In the genomic region with DNA sequence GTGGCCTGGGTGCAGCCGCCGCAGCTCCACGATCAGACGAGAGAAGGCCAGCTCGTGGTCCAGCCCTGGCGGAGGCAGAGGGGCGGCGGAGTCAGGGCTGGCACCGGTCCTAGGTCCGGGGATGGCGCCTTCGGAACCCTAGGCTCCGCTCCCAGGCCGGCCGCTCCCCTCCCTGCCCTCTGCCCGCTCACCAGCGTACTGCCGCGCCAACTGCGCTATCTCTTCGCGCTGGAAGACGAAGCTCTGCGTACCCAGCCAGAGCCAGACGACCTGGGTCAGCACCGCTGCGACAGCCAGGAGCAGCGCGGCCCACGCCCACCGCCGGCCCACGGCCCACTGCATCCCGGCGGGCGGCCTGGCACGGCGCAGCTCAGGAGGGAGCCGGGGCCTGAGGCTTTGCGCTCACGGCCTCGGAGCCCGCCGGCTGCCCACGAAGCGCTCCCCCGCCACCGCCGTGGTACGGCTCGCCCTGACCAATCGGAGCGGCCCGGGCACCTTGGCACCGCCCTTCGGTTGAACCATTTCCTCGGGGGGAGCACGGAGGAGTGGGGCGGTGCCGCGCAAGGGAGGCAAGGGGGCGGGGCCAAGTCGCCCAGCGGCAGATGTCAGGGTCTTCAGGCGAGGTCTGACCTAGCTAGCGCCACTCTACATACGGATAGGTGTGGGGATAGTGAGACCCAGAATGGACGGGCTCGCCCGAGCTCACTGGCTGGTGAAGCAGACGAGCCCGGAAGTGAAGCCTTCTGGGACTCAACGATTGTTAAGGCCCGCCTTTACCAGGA, we compare ENCODE assay signal across 1 cellular context.
A peak's percentile ranks its signal among the peaks of the same experiment; 100 is the strongest.
TF ChIP-seq lines count a peak whose summit lies in the region.

A gene (minus strand): TSS at position 432 of the 782 bp plus-strand sequence. CDS start 90 bp downstream, at position 342.

TF ChIP-seq in HepG2, 621 proteins besides CTCF, POLR2A, EP300 and RAD21 (continued from another document and continues in another):
- TF ChIP-seq, protein P1, sequence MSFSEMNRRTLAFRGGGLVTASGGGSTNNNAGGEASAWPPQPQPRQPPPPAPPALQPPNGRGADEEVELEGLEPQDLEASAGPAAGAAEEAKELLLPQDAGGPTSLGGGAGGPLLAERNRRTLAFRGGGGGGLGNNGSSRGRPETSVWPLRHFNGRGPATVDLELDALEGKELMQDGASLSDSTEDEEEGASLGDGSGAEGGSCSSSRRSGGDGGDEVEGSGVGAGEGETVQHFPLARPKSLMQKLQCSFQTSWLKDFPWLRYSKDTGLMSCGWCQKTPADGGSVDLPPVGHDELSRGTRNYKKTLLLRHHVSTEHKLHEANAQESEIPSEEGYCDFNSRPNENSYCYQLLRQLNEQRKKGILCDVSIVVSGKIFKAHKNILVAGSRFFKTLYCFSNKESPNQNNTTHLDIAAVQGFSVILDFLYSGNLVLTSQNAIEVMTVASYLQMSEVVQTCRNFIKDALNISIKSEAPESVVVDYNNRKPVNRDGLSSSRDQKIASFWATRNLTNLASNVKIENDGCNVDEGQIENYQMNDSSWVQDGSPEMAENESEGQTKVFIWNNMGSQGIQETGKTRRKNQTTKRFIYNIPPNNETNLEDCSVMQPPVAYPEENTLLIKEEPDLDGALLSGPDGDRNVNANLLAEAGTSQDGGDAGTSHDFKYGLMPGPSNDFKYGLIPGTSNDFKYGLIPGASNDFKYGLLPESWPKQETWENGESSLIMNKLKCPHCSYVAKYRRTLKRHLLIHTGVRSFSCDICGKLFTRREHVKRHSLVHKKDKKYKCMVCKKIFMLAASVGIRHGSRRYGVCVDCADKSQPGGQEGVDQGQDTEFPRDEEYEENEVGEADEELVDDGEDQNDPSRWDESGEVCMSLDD (CRISPR knock-in tag; IDR thresholded peaks at IDR 0.05; ENCODE audit: borderline replicate concordance) = peak; percentile 16; the same call in 1 of the 2 replicates
- TF ChIP-seq ZNF235 (CRISPR knock-in tag; IDR thresholded peaks at IDR 0.05; ENCODE audit: borderline replicate concordance) (0 out of 2 replicates have a peak, but pooled peaks have one; percentile 31), ZNF205 (CRISPR knock-in tag; IDR thresholded peaks at IDR 0.05) (peak; percentile 71), FOXA3 (CRISPR knock-in tag; IDR thresholded peaks at IDR 0.05) (no peak), SALL2 (CRISPR knock-in tag; IDR thresholded peaks at IDR 0.05) (peak; percentile 81; the same call in 1 of the 2 replicates), ZFP36L1 (CRISPR knock-in tag; IDR thresholded peaks at IDR 0.05) (peak; percentile 55; the same call in 1 of the 2 replicates), ARNT2 (CRISPR knock-in tag; IDR thresholded peaks at IDR 0.05; ENCODE audit: low read depth) (peak; percentile 84), BCL6 (CRISPR knock-in tag; IDR thresholded peaks at IDR 0.05) (peak; percentile 87), GATA4 (IDR thresholded peaks at IDR 0.05; ENCODE audit: borderline replicate concordance, low read depth) (no peak; the same call in 1 of the 2 replicates), ZNF709 (CRISPR knock-in tag; IDR thresholded peaks at IDR 0.05) (peak; percentile 73), GATAD2A (CRISPR knock-in tag; IDR thresholded peaks at IDR 0.05) (0 out of 2 replicates have a peak, but pooled peaks have one; percentile 45), ZNF766 (CRISPR knock-in tag; IDR thresholded peaks at IDR 0.05; ENCODE audit: borderline replicate concordance) (peak; percentile 58; the same call in 1 of the 2 replicates), ZNF260 (CRISPR knock-in tag; IDR thresholded peaks at IDR 0.05; ENCODE audit: borderline replicate concordance, low read depth) (no peak), SATB2 (CRISPR knock-in tag; IDR thresholded peaks at IDR 0.05) (0 out of 2 replicates have a peak, but pooled peaks have one; percentile 14), ZNF652 (CRISPR knock-in tag; IDR thresholded peaks at IDR 0.05; ENCODE audit: borderline replicate concordance, low read depth) (no peak), SNRNP70 (IDR thresholded peaks at IDR 0.05; ENCODE audit: low read depth, low read length) (no peak), MTF2 (CRISPR knock-in tag; IDR thresholded peaks at IDR 0.05; ENCODE audit: borderline replicate concordance) (no peak; the same call in 1 of the 2 replicates), ZNF746 (CRISPR knock-in tag; IDR thresholded peaks at IDR 0.05) (no peak; the same call in 1 of the 2 replicates), ZFP1 (CRISPR knock-in tag; IDR thresholded peaks at IDR 0.05) (no peak), RARG (CRISPR knock-in tag; IDR thresholded peaks at IDR 0.05; ENCODE audit: low read depth) (no peak), ONECUT2 (CRISPR knock-in tag; IDR thresholded peaks at IDR 0.05) (no peak; the same call in 1 of the 2 replicates), TBX2 (CRISPR knock-in tag; IDR thresholded peaks at IDR 0.05; ENCODE audit: borderline replicate concordance) (peak; percentile 62; the same call in 1 of the 2 replicates), ATM (IDR thresholded peaks at IDR 0.05; ENCODE audit: borderline replicate concordance) (no peak), SP1 (IDR thresholded peaks at IDR 0.05) (no peak), SP1 (CRISPR knock-in tag; IDR thresholded peaks at IDR 0.05) (peak; percentile 94), ZNF589 (CRISPR knock-in tag; conservative IDR thresholded peaks at IDR 0.05) (no peak), JARID2 (CRISPR knock-in tag; IDR thresholded peaks at IDR 0.05; ENCODE audit: insufficient replicate concordance) (no peak)
- TF ChIP-seq, protein P2, sequence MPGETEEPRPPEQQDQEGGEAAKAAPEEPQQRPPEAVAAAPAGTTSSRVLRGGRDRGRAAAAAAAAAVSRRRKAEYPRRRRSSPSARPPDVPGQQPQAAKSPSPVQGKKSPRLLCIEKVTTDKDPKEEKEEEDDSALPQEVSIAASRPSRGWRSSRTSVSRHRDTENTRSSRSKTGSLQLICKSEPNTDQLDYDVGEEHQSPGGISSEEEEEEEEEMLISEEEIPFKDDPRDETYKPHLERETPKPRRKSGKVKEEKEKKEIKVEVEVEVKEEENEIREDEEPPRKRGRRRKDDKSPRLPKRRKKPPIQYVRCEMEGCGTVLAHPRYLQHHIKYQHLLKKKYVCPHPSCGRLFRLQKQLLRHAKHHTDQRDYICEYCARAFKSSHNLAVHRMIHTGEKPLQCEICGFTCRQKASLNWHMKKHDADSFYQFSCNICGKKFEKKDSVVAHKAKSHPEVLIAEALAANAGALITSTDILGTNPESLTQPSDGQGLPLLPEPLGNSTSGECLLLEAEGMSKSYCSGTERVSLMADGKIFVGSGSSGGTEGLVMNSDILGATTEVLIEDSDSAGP (CRISPR knock-in tag; IDR thresholded peaks at IDR 0.05; ENCODE audit: borderline replicate concordance) = peak; percentile 51; the same call in 1 of the 2 replicates
- TF ChIP-seq, protein P3, sequence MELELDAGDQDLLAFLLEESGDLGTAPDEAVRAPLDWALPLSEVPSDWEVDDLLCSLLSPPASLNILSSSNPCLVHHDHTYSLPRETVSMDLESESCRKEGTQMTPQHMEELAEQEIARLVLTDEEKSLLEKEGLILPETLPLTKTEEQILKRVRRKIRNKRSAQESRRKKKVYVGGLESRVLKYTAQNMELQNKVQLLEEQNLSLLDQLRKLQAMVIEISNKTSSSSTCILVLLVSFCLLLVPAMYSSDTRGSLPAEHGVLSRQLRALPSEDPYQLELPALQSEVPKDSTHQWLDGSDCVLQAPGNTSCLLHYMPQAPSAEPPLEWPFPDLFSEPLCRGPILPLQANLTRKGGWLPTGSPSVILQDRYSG (CRISPR knock-in tag; IDR thresholded peaks at IDR 0.05) = peak; percentile 77; the same call in 1 of the 2 replicates
- TF ChIP-seq, protein P4, sequence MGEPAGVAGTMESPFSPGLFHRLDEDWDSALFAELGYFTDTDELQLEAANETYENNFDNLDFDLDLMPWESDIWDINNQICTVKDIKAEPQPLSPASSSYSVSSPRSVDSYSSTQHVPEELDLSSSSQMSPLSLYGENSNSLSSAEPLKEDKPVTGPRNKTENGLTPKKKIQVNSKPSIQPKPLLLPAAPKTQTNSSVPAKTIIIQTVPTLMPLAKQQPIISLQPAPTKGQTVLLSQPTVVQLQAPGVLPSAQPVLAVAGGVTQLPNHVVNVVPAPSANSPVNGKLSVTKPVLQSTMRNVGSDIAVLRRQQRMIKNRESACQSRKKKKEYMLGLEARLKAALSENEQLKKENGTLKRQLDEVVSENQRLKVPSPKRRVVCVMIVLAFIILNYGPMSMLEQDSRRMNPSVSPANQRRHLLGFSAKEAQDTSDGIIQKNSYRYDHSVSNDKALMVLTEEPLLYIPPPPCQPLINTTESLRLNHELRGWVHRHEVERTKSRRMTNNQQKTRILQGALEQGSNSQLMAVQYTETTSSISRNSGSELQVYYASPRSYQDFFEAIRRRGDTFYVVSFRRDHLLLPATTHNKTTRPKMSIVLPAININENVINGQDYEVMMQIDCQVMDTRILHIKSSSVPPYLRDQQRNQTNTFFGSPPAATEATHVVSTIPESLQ (CRISPR knock-in tag; conservative IDR thresholded peaks at IDR 0.05) = no peak
- TF ChIP-seq, protein P5, sequence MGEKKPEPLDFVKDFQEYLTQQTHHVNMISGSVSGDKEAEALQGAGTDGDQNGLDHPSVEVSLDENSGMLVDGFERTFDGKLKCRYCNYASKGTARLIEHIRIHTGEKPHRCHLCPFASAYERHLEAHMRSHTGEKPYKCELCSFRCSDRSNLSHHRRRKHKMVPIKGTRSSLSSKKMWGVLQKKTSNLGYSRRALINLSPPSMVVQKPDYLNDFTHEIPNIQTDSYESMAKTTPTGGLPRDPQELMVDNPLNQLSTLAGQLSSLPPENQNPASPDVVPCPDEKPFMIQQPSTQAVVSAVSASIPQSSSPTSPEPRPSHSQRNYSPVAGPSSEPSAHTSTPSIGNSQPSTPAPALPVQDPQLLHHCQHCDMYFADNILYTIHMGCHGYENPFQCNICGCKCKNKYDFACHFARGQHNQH (CRISPR knock-in tag; IDR thresholded peaks at IDR 0.05) = peak; percentile 60; the same call in 1 of the 2 replicates
- TF ChIP-seq, protein P6, sequence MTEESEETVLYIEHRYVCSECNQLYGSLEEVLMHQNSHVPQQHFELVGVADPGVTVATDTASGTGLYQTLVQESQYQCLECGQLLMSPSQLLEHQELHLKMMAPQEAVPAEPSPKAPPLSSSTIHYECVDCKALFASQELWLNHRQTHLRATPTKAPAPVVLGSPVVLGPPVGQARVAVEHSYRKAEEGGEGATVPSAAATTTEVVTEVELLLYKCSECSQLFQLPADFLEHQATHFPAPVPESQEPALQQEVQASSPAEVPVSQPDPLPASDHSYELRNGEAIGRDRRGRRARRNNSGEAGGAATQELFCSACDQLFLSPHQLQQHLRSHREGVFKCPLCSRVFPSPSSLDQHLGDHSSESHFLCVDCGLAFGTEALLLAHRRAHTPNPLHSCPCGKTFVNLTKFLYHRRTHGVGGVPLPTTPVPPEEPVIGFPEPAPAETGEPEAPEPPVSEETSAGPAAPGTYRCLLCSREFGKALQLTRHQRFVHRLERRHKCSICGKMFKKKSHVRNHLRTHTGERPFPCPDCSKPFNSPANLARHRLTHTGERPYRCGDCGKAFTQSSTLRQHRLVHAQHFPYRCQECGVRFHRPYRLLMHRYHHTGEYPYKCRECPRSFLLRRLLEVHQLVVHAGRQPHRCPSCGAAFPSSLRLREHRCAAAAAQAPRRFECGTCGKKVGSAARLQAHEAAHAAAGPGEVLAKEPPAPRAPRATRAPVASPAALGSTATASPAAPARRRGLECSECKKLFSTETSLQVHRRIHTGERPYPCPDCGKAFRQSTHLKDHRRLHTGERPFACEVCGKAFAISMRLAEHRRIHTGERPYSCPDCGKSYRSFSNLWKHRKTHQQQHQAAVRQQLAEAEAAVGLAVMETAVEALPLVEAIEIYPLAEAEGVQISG (CRISPR knock-in tag; IDR thresholded peaks at IDR 0.05) = peak; percentile 75
- TF ChIP-seq, protein P7, sequence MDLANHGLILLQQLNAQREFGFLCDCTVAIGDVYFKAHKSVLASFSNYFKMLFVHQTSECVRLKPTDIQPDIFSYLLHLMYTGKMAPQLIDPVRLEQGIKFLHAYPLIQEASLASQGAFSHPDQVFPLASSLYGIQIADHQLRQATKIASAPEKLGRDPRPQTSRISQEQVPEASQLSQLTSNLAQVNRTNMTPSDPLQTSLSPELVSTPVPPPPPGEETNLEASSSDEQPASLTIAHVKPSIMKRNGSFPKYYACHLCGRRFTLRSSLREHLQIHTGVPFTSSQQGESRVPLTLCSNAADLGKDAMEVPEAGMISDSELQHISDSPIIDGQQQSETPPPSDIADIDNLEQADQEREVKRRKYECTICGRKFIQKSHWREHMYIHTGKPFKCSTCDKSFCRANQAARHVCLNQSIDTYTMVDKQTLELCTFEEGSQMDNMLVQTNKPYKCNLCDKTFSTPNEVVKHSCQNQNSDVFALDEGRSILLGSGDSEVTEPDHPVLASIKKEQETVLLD (CRISPR knock-in tag; IDR thresholded peaks at IDR 0.05; ENCODE audit: low read depth) = 0 out of 2 replicates have a peak, but pooled peaks have one; percentile 51
- TF ChIP-seq, protein P8, sequence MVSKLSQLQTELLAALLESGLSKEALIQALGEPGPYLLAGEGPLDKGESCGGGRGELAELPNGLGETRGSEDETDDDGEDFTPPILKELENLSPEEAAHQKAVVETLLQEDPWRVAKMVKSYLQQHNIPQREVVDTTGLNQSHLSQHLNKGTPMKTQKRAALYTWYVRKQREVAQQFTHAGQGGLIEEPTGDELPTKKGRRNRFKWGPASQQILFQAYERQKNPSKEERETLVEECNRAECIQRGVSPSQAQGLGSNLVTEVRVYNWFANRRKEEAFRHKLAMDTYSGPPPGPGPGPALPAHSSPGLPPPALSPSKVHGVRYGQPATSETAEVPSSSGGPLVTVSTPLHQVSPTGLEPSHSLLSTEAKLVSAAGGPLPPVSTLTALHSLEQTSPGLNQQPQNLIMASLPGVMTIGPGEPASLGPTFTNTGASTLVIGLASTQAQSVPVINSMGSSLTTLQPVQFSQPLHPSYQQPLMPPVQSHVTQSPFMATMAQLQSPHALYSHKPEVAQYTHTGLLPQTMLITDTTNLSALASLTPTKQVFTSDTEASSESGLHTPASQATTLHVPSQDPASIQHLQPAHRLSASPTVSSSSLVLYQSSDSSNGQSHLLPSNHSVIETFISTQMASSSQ (IDR thresholded peaks at IDR 0.05; ENCODE audit: low read depth) = no peak
- TF ChIP-seq, protein P8 (CRISPR knock-in tag; IDR thresholded peaks at IDR 0.05; ENCODE audit: borderline replicate concordance) = no peak; the same call in 1 of the 2 replicates
- TF ChIP-seq, protein P9, sequence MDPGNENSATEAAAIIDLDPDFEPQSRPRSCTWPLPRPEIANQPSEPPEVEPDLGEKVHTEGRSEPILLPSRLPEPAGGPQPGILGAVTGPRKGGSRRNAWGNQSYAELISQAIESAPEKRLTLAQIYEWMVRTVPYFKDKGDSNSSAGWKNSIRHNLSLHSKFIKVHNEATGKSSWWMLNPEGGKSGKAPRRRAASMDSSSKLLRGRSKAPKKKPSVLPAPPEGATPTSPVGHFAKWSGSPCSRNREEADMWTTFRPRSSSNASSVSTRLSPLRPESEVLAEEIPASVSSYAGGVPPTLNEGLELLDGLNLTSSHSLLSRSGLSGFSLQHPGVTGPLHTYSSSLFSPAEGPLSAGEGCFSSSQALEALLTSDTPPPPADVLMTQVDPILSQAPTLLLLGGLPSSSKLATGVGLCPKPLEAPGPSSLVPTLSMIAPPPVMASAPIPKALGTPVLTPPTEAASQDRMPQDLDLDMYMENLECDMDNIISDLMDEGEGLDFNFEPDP (CRISPR knock-in tag; conservative IDR thresholded peaks at IDR 0.05) = no peak
